18 cellular contexts compared by ENCODE assay signal in the genomic region with DNA sequence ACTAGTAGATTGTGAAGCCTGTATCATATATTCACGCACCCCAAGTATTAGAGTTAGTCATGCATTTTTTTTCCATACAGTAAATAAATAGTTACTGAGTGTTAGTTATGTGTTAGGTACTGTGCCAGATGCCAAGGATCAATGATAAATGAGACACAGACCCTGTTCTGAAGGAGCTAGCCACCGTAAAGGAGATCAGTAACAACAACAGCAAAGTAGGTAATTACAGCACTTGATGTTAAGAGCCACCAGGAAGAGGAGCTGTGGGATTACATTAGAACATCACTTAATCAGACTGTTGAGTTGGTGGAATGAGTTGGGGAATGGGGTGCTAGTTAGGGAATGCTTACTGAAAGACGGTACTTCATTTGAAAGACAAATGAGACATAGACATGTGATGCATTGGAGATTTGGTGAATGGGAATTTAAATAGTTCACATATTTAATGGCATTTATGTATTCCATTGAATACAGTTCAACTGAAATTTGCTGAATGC. TPM values are rescaled to one million over a fixed set of nuclear protein-coding genes. Genes with fewer than 3 reads are reported as not detected.
"Had no signal": no experiment of that assay in that cellular context is flagged by ENCODE, and none has a peak within 500 bp of the region (broad histone marks: within the 10 kb centered on the region; RNA-seq: fewer than 3 reads in every experiment).

No MANE protein-coding gene starts in this region.

- H3K36me3 ChIP-seq: lower lobe of right lung, prostate gland, thyroid gland had no signal

- H3K4me3 ChIP-seq: lower lobe of right lung, prostate gland, skin epidermis, thyroid gland had no signal

- DNase-seq: activated CD4-positive, alpha-beta T cell treated with anti-CD3 and anti-CD28 coated beads for 4 hours; activated CD8-positive, alpha-beta T cell treated with anti-CD3 and anti-CD28 coated beads for 36 hours; activated effector memory CD4-positive, alpha-beta T cell treated with Interleukin-2 at 50 U/mL for 16 hours; activated naive CD4-positive, alpha-beta T cell treated with anti-CD3 and anti-CD28 coated beads, Interleukin-2, amount 50 U/mL, for 16 hours; activated T-cell treated with anti-CD3 and anti-CD28 coated beads, Interleukin-2, amount 50 U/mL, for 4 hours; hypothalamus; immature natural killer cell; lower lobe of right lung; nephron progenitor cell; right cardiac atrium; stimulated activated CD4-positive, alpha-beta T cell treated with anti-CD3 and anti-CD28 coated beads, Interleukin-15, amount 100 ng/mL, for 24 hours; stimulated activated CD4-positive, alpha-beta T cell treated with anti-CD3 and anti-CD28 coated beads, Interleukin-4, amount 100 ng/mL, for 1 hour; stimulated activated naive B cell treated with anti-CD40 and anti-IgM and Interleukin-4, amounts not matched to agents 10 μg/mL and 1 μg/mL and 100 μg/mL, for 72 hours; T-helper 9 cell; thyroid gland had no signal

- H3K27me3 ChIP-seq: thyroid gland had no signal

- H3K4me1 ChIP-seq: lower lobe of right lung, prostate gland, thyroid gland had no signal

- H3K27ac ChIP-seq: lower lobe of right lung, prostate gland, skin epidermis, thyroid gland had no signal

- H3K9me3 ChIP-seq: lower lobe of right lung, prostate gland, thyroid gland had no signal

- ATAC-seq: activated CD8-positive, alpha-beta T cell treated with anti-CD3 and anti-CD28 coated beads for 36 hours; activated T-cell treated with anti-CD3 and anti-CD28 coated beads, Interleukin-2, amount 50 U/mL, for 4 hours; esophagus mucosa; lower lobe of right lung; right cardiac atrium; stimulated activated naive B cell treated with anti-CD40 and anti-IgM and Interleukin-4, amounts not matched to agents 10 μg/mL and 1 μg/mL and 100 μg/mL, for 72 hours had no signal

RNA-seq across cellular contexts. Expression of a gene that starts 21.0 kb away (rescaled TPM):
- total RNA-seq: activated CD8-positive, alpha-beta T cell treated with anti-CD3 and anti-CD28 coated beads for 36 hours; activated T-cell treated with anti-CD3 and anti-CD28 coated beads, Interleukin-2, amount 50 U/mL, for 4 hours had no signal
- polyA plus RNA-seq: immature natural killer cell had no signal
